In genomic region chr17:82402865-82403264, GRCh38 we compare ENCODE assay signal across 19 cellular contexts. TPM values are rescaled to one million over a fixed set of nuclear protein-coding genes. Genes with fewer than 3 reads are reported as not detected.
DNase-seq lines count a peak whose midpoint lies in the region; ATAC-seq, FAIRE-seq and TF ChIP-seq lines count a peak whose summit lies in the region.
"Had no signal": no experiment of that assay in that cellular context is flagged by ENCODE, and none has a peak within 500 bp of the region (broad histone marks: within the 10 kb centered on the region; RNA-seq: fewer than 3 reads in every experiment).

No MANE protein-coding gene starts in this region.

- peaks cover 11% of the 10 kb centered on the region for H3K36me3 Mint-ChIP-seq in WTC11
- no peaks in the 10 kb centered on the region for H3K36me3 Mint-ChIP-seq in natural killer cell

- ATAC-seq in GM19463 (IDR thresholded peaks at IDR 0.05; ENCODE audit: unreplicated experiment) (peak; percentile 72), HG03045 (IDR thresholded peaks at IDR 0.05; ENCODE audit: unreplicated experiment) (peak; percentile 54), GM18868 (IDR thresholded peaks at IDR 0.05; ENCODE audit: unreplicated experiment) (no peak), WTC11 (no peak), natural killer cell (no peak)

- TF ChIP-seq CTCF in GM12865 (IDR thresholded peaks at IDR 0.05; ENCODE audit: insufficient read depth, low read depth, low read length, missing control alignments) (no peak), WTC11 (IDR thresholded peaks at IDR 0.05) (no peak), natural killer cell (IDR thresholded peaks at IDR 0.05) (no peak)

- peak; percentile 90 for FAIRE-seq in RCC 7860 (lab: Jason Lieb, UNC)
- FAIRE-seq: HTR-8/SVneo had no signal

- no peaks in the 10 kb centered on the region for H3K4me1 Mint-ChIP-seq in WTC11
- H3K4me1 Mint-ChIP-seq in natural killer cell, result peaks cover 9 to 18% of the 10 kb centered on the region in 2 donors
- H3K4me1 Mint-ChIP-seq: H9, neural crest cell had no signal

- no peaks in the 10 kb centered on the region for H3K27me3 Mint-ChIP-seq in WTC11 (ENCODE audit: low read depth)
- H3K27me3 Mint-ChIP-seq in natural killer cell (ENCODE audit: low read depth in 2 of 2), result no peaks in the 10 kb centered on the region
- H3K27me3 Mint-ChIP-seq: activated naive CD8-positive, alpha-beta T cell treated with anti-CD3 and anti-CD28 coated beads for 36 hours had no signal

- peak; percentile 23 for DNase-seq in GM12865 (ENCODE audit: low read depth)
- peak; percentile 64 for DNase-seq in RCC 7860 (ENCODE audit: low spot score)
- no peak for DNase-seq in WTC11 (ENCODE audit: low spot score)
- DNase-seq in natural killer cell, result no peak
- DNase-seq in hepatic stellate cell (ENCODE audit: low spot score), result no peak
- DNase-seq: activated naive CD8-positive, alpha-beta T cell treated with anti-CD3 and anti-CD28 coated beads for 36 hours; H9; NCI-H1105; NCI-H510A treated with DMSO at 0.1 percent for 48 hours; SIG-M5; upper lobe of left lung had no signal

- POLR2A ChIA-PET in WTC11 (lab: Charles Lee), result no interaction called here

- H3K27ac Mint-ChIP-seq in WTC11 (no peak overlapping the region), natural killer cell (no peak overlapping the region)
- H3K27ac Mint-ChIP-seq: activated naive CD8-positive, alpha-beta T cell treated with anti-CD3 and anti-CD28 coated beads for 36 hours; H9 had no signal

- H3K9me3 Mint-ChIP-seq in WTC11, result no peaks in the 10 kb centered on the region
- no peaks in the 10 kb centered on the region for H3K9me3 Mint-ChIP-seq in natural killer cell
- H3K9me3 Mint-ChIP-seq: activated naive CD8-positive, alpha-beta T cell treated with anti-CD3 and anti-CD28 coated beads for 36 hours; H9; neural crest cell had no signal

- CTCF ChIA-PET in WTC11 (lab: Charles Lee), result no interaction called here

- intact Hi-C loops in natural killer cell (cut with micrococcal nuclease), result no loop called here

- H3K4me3 Mint-ChIP-seq in WTC11 (no peak overlapping the region), natural killer cell (no peak overlapping the region)
- H3K4me3 Mint-ChIP-seq: activated naive CD8-positive, alpha-beta T cell treated with anti-CD3 and anti-CD28 coated beads for 36 hours; H9; neural crest cell had no signal

- no peak overlapping the region for H3K4me3 ChIP-seq in GM12865 (ENCODE audit: low read depth, low read length)
- H3K4me3 ChIP-seq: hepatocyte, upper lobe of left lung had no signal

TF ChIP-seq in WTC11, 78 proteins besides CTCF, POLR2A, EP300 and RAD21:
- no peak for TF ChIP-seq HMGXB4 (CRISPR knock-in tag; IDR thresholded peaks at IDR 0.05)
- TF ChIP-seq, protein P1, sequence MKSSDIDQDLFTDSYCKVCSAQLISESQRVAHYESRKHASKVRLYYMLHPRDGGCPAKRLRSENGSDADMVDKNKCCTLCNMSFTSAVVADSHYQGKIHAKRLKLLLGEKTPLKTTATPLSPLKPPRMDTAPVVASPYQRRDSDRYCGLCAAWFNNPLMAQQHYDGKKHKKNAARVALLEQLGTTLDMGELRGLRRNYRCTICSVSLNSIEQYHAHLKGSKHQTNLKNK (CRISPR knock-in tag; IDR thresholded peaks at IDR 0.05), result no peak
- TF ChIP-seq, protein P2, sequence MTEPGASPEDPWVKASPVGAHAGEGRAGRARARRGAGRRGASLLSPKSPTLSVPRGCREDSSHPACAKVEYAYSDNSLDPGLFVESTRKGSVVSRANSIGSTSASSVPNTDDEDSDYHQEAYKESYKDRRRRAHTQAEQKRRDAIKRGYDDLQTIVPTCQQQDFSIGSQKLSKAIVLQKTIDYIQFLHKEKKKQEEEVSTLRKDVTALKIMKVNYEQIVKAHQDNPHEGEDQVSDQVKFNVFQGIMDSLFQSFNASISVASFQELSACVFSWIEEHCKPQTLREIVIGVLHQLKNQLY (CRISPR knock-in tag; IDR thresholded peaks at IDR 0.05), result no peak

RNA-seq across cellular contexts. Expression of gene HEXD, which starts 15.3 kb away (rescaled TPM):
- total RNA-seq in WTC11 (2021) (36.0 to 40.0 TPM (median 37.1 TPM) in 3 replicates), natural killer cell (10 to 100 TPM; 35.7 to 57.4 (median 51.5) TPM)

RNA-seq across cellular contexts. Expression of gene OGFOD3, which starts 15.5 kb away (rescaled TPM):
- 20.4 to 24.0 TPM (median 22.5 TPM) in 3 replicates for total RNA-seq in WTC11 (2021)
- total RNA-seq in natural killer cell, result 10 to 100 TPM; 21.6 to 28.6 (median 23.3) TPM

RNA-seq across cellular contexts. Expression of gene UTS2R, which starts 31.3 kb away (rescaled TPM):
- total RNA-seq in WTC11 (2021) (0.46 to 0.76 TPM (median 0.53 TPM) in 3 replicates), natural killer cell (under 1 TPM in 1 of 3 donors, not detected in 2; 0.28 TPM)
- total RNA-seq: activated naive CD8-positive, alpha-beta T cell treated with anti-CD3 and anti-CD28 coated beads for 36 hours; epithelial cell of proximal tubule; liver; neural crest cell had no signal

RNA-seq across cellular contexts. Expression of gene TEX19, which starts 43.8 kb away (rescaled TPM):
- 0.89 to 1.4 TPM (median 1.4 TPM) in 3 replicates for total RNA-seq in WTC11 (2021)
- total RNA-seq in natural killer cell, result not detected
- total RNA-seq: epithelial cell of proximal tubule, hepatocyte, upper lobe of left lung had no signal

RNA-seq across cellular contexts. Expression of gene CYBC1, which starts 47.7 kb away (rescaled TPM):
- 61.5 to 71.7 TPM (median 65.5 TPM) in 3 replicates for total RNA-seq in WTC11 (2021)
- 100 to 1,000 TPM; 168 to 219 (median 192) TPM for total RNA-seq in natural killer cell

Comparison
In these comparisons a context has a peak if more than half of its experiments do, and no peak if none do; other contexts are left out.
1. DNase-seq: peak in GM12865 (single experiment) and RCC 7860 (single experiment); none in WTC11 (single experiment), natural killer cell (single experiment) and hepatic stellate cell (single experiment).
2. ATAC-seq: peak in GM19463 (single experiment) and HG03045 (single experiment); none in GM18868 (single experiment), WTC11 (single experiment) and natural killer cell (0 of 3).